ENCODE assay signal across 9 cellular contexts in genomic region chr22:49967333-49968241, GRCh38. TPM values are rescaled to one million over a fixed set of nuclear protein-coding genes. Genes with fewer than 3 reads are reported as not detected.
DNase-seq lines count a peak whose midpoint lies in the region; ATAC-seq and TF ChIP-seq lines count a peak whose summit lies in the region.
"Had no signal": no experiment of that assay in that cellular context is flagged by ENCODE, and none has a peak within 500 bp of the region (broad histone marks: within the 10 kb centered on the region; RNA-seq: fewer than 3 reads in every experiment).

No MANE protein-coding gene starts in this region.

- no peaks in the 10 kb centered on the region for H3K27me3 Mint-ChIP-seq in activated naive CD8-positive, alpha-beta T cell treated with anti-CD3 and anti-CD28 coated beads for 36 hours
- no peaks in the 10 kb centered on the region for H3K27me3 Mint-ChIP-seq in stimulated activated memory B cell treated with anti-CD40 and anti-IgM and Interleukin-4, amounts not matched to agents 10 μg/mL and 1 μg/mL and 100 μg/mL, for 72 hours
- H3K27me3 Mint-ChIP-seq: stimulated activated naive CD8-positive, alpha-beta T cell treated with anti-CD3 and anti-CD28 coated beads, Interleukin-15, amount 100 ng/mL, for 72 hours had no signal

- peaks cover 28% of the 10 kb centered on the region for H3K36me3 Mint-ChIP-seq in activated naive CD8-positive, alpha-beta T cell treated with anti-CD3 and anti-CD28 coated beads for 36 hours
- H3K36me3 Mint-ChIP-seq in stimulated activated memory B cell treated with anti-CD40 and anti-IgM and Interleukin-4, amounts not matched to agents 10 μg/mL and 1 μg/mL and 100 μg/mL, for 72 hours = peaks cover 22% of the 10 kb centered on the region

- peak; percentile 1 for ATAC-seq in stimulated activated memory B cell treated with anti-CD40 and anti-IgM and Interleukin-4, amounts not matched to agents 10 μg/mL and 1 μg/mL and 100 μg/mL, for 72 hours
- no peak for ATAC-seq in GM19467 (IDR thresholded peaks at IDR 0.05; ENCODE audit: unreplicated experiment)
- no peak for ATAC-seq in HG03095 (IDR thresholded peaks at IDR 0.05; ENCODE audit: unreplicated experiment)
- ATAC-seq: stimulated activated naive CD8-positive, alpha-beta T cell treated with anti-CD3 and anti-CD28 coated beads, Interleukin-15, amount 100 ng/mL, for 72 hours had no signal

- no peak for TF ChIP-seq EP300 in Ishikawa (IDR thresholded peaks at IDR 0.05; ENCODE audit: borderline replicate concordance)

- peaks cover 42% of the 10 kb centered on the region for H3K4me1 Mint-ChIP-seq in activated naive CD8-positive, alpha-beta T cell treated with anti-CD3 and anti-CD28 coated beads for 36 hours
- H3K4me1 Mint-ChIP-seq in stimulated activated memory B cell treated with anti-CD40 and anti-IgM and Interleukin-4, amounts not matched to agents 10 μg/mL and 1 μg/mL and 100 μg/mL, for 72 hours = peaks cover 70% of the 10 kb centered on the region

- no peak for TF ChIP-seq RAD21 in Ishikawa (IDR thresholded peaks at IDR 0.05; ENCODE audit: low read depth)

- no peak for DNase-seq in activated naive CD8-positive, alpha-beta T cell treated with anti-CD3 and anti-CD28 coated beads for 36 hours
- peak; percentile 64 for DNase-seq in left kidney (ENCODE audit: low read depth, low spot score)
- no peak for DNase-seq in HCEC 1CT
- DNase-seq in UCSD-AML1 (lab: John Stamatoyannopoulos, UW; ENCODE audit: unreplicated experiment) = no peak

- H3K27ac Mint-ChIP-seq in activated naive CD8-positive, alpha-beta T cell treated with anti-CD3 and anti-CD28 coated beads for 36 hours = peak overlapping the region; percentile 66
- H3K27ac Mint-ChIP-seq in stimulated activated memory B cell treated with anti-CD40 and anti-IgM and Interleukin-4, amounts not matched to agents 10 μg/mL and 1 μg/mL and 100 μg/mL, for 72 hours = peak overlapping the region; percentile 92

- H3K4me3 Mint-ChIP-seq in activated naive CD8-positive, alpha-beta T cell treated with anti-CD3 and anti-CD28 coated beads for 36 hours = peak overlapping the region; percentile 56
- peak overlapping the region; percentile 73 for H3K4me3 Mint-ChIP-seq in stimulated activated memory B cell treated with anti-CD40 and anti-IgM and Interleukin-4, amounts not matched to agents 10 μg/mL and 1 μg/mL and 100 μg/mL, for 72 hours

- no peaks in the 10 kb centered on the region for H3K9me3 Mint-ChIP-seq in activated naive CD8-positive, alpha-beta T cell treated with anti-CD3 and anti-CD28 coated beads for 36 hours
- H3K9me3 Mint-ChIP-seq in stimulated activated memory B cell treated with anti-CD40 and anti-IgM and Interleukin-4, amounts not matched to agents 10 μg/mL and 1 μg/mL and 100 μg/mL, for 72 hours = no peaks in the 10 kb centered on the region
- H3K9me3 Mint-ChIP-seq: stimulated activated naive CD8-positive, alpha-beta T cell treated with anti-CD3 and anti-CD28 coated beads, Interleukin-15, amount 100 ng/mL, for 72 hours had no signal

TF ChIP-seq in Ishikawa, 13 proteins besides CTCF, POLR2A, EP300 and RAD21:
- TF ChIP-seq, protein P1, sequence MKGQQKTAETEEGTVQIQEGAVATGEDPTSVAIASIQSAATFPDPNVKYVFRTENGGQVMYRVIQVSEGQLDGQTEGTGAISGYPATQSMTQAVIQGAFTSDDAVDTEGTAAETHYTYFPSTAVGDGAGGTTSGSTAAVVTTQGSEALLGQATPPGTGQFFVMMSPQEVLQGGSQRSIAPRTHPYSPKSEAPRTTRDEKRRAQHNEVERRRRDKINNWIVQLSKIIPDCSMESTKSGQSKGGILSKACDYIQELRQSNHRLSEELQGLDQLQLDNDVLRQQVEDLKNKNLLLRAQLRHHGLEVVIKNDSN (IDR thresholded peaks at IDR 0.05) = peak; percentile 25; the same call in 1 of the 2 replicates
- TF ChIP-seq TEAD4 (IDR thresholded peaks at IDR 0.05) = no peak
- no peak for TF ChIP-seq EGR1 (IDR thresholded peaks at IDR 0.05)

RNA-seq across cellular contexts. Expression of gene PIM3, which starts 7.0 kb away (rescaled TPM):
- total RNA-seq in activated naive CD8-positive, alpha-beta T cell treated with anti-CD3 and anti-CD28 coated beads for 36 hours = 100 to 1,000 TPM; 134 to 137 TPM

RNA-seq across cellular contexts. Expression of gene IL17REL, which starts 45.0 kb away (rescaled TPM):
- total RNA-seq in activated naive CD8-positive, alpha-beta T cell treated with anti-CD3 and anti-CD28 coated beads for 36 hours = not detected

RNA-seq across cellular contexts. Expression of gene CRELD2, which starts 49.2 kb away (rescaled TPM):
- 10 to 100 TPM; 32.6 to 34.8 TPM for total RNA-seq in activated naive CD8-positive, alpha-beta T cell treated with anti-CD3 and anti-CD28 coated beads for 36 hours

RNA-seq across cellular contexts. Expression of gene ALG12, which starts 49.3 kb away (rescaled TPM):
- 10 to 100 TPM; 14.5 to 15.2 TPM for total RNA-seq in activated naive CD8-positive, alpha-beta T cell treated with anti-CD3 and anti-CD28 coated beads for 36 hours
